ENCODE assay signal across 11 cellular contexts in the genomic region with DNA sequence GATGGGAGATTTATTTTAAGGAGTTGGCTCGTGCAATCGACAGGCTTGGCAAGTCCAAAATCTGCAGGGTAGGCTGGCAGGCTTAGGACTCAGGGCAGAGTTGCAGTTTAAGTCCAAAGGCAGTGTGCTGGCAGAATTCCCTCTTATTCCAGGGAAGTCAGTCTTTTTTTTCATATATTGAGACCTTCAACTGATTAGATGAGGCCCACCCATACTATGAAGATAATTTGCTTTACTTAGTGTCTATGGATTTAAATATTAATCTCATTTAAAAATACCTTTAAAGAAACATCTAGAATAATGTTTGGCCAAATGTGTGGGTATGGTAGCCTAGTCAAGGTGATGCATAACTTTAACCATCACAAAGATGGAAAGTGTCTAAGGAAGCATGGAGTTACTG.
"Had no signal": no experiment of that assay in that cellular context is flagged by ENCODE, and none has a peak within 500 bp of the region (broad histone marks: within the 10 kb centered on the region; RNA-seq: fewer than 3 reads in every experiment).

No MANE protein-coding gene starts in this region.

- H3K9ac ChIP-seq: GM23248 had no signal

- DNase-seq: GM23248, GOT3, H7, H9, HCEC 1CT, HFFc6 had no signal

- H3K27ac Mint-ChIP-seq: GM23338, H9, HFFc6 had no signal

- H3K4me1 ChIP-seq: HAP-1 had no signal

- H3K4me1 Mint-ChIP-seq: GM23338 had no signal

- H3K4me2 ChIP-seq: GM23338 had no signal

- H3K27ac ChIP-seq: GM23248 had no signal

- FAIRE-seq: H1, H54 had no signal

- H2AFZ ChIP-seq: GM23248, GM23338 had no signal

- H3K4me3 ChIP-seq: GM23248, GM23338, HAP-1 had no signal

- H3K4me3 Mint-ChIP-seq: GM23338, H9, HFFc6 had no signal

- H3K36me3 ChIP-seq: HAP-1 had no signal

- H3K9me3 ChIP-seq: HAP-1 had no signal

- ATAC-seq: GM23338, HCT116 had no signal
